Comparison of ENCODE assay signal across 9 cellular contexts in the genomic region with DNA sequence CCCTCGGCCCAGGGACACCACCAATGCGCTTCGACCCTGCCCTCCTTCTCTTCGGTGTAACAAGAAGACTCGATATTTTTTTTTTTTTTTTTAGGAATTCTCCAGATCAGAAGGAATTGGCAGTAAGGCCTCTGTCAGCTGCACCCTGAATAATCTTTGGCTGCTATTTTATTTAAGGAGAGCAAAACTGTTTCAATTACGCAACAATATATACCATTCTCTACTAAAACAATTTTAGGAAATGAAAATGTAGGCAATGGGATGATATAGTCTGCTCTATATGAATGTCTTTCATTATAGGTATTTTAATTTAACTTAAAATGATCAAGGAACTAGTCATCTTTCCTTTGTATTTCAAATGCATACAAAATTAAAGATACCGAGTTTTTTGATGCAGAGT. TPM values are rescaled to one million over a fixed set of nuclear protein-coding genes. Genes with fewer than 3 reads are reported as not detected.
DNase-seq lines count a peak whose midpoint lies in the region; ATAC-seq and TF ChIP-seq lines count a peak whose summit lies in the region.
"Had no signal": no experiment of that assay in that cellular context is flagged by ENCODE, and none has a peak within 500 bp of the region (broad histone marks: within the 10 kb centered on the region; RNA-seq: fewer than 3 reads in every experiment).

No MANE protein-coding gene starts in this region.

- CTCF ChIA-PET in CD4-positive, alpha-beta memory T cell (lab: Charles Lee; ENCODE audit: partially characterized antibody) = interaction anchor here (3.9 kb wide), 1 partner anchor 20 kb away, joined by 12 read pairs; no protein-coding TSS in a partner anchor
- CTCF ChIA-PET in OCI-LY7 (lab: Charles Lee; ENCODE audit: unreplicated experiment) = interaction anchor here (0.6 to 1.9 kb wide), 5 partner anchors 11 to 53 kb away, joined by 3 to 8 read pairs (median 4); partner anchors contain the start of genes DEFB132 and SOX12

- no peak overlapping the region for H4K8ac ChIP-seq in trophoblast cell (ENCODE audit: low read depth, low read length)

- DNase-seq in CD4-positive, alpha-beta memory T cell = no peak
- DNase-seq in OCI-LY7 (ENCODE audit: low spot score) = no peak
- DNase-seq in epithelial cell of prostate (ENCODE audit: low read depth, low spot score) = no peak
- DNase-seq in trophoblast cell = no peak
- no peak for DNase-seq in DMS79 treated with DMSO at 0.1 percent for 48 hours (lab: John Stamatoyannopoulos, UW)
- no peak for DNase-seq in activated CD4-positive, alpha-beta T cell treated with anti-CD3 and anti-CD28 coated beads, Interleukin-2, amount 50 U/mL, for 1 hour

- WGBS in trophoblast cell (ENCODE audit: extremely low coverage, insufficient coverage, insufficient read length) = no CpG with 5 or more reads among the region's 7 CpGs

- H3K9ac ChIP-seq in trophoblast cell (ENCODE audit: low read length) = no peak overlapping the region

- no peaks in the 10 kb centered on the region for H3K79me2 ChIP-seq in OCI-LY7 (ENCODE audit: insufficient read depth, low read depth, low read length)
- H3K79me2 ChIP-seq in trophoblast cell (ENCODE audit: control insufficient read depth, insufficient read depth, low read length, poor library complexity) = no peaks in the 10 kb centered on the region

- H3K23ac ChIP-seq in trophoblast cell (ENCODE audit: low read length) = no peak overlapping the region

- peaks cover 0 to 1% of the 10 kb centered on the region in 2 donors for H3K27me3 Mint-ChIP-seq in CD4-positive, alpha-beta memory T cell

- H2BK120ac ChIP-seq in trophoblast cell (ENCODE audit: insufficient read depth, low read length, poor library complexity) = no peak overlapping the region

- H3K4me3 Mint-ChIP-seq in CD4-positive, alpha-beta memory T cell = peak overlapping the region in 7 of 8 donors; percentile 56 to 78 (median 68)

- no peak overlapping the region for H3K27ac ChIP-seq in CD4-positive, alpha-beta memory T cell (ENCODE audit: low read depth, low read length)
- H3K27ac ChIP-seq in OCI-LY7 (ENCODE audit: low read depth, low read length, poor library complexity, severe bottlenecking) = no peak overlapping the region
- H3K27ac ChIP-seq in epithelial cell of prostate = peak overlapping the region; percentile 67
- no peak overlapping the region for H3K27ac ChIP-seq in trophoblast cell (ENCODE audit: low read depth, low read length)

- no peak overlapping the region for H3K14ac ChIP-seq in trophoblast cell (ENCODE audit: low read length)

- ATAC-seq in HG02981 (IDR thresholded peaks at IDR 0.05; ENCODE audit: unreplicated experiment) (no peak), HG02798 (IDR thresholded peaks at IDR 0.05; ENCODE audit: poor library complexity, unreplicated experiment) (no peak)

- no peak overlapping the region for H2AK5ac ChIP-seq in trophoblast cell (ENCODE audit: low read length)

- H3K36me3 Mint-ChIP-seq in CD4-positive, alpha-beta memory T cell = no peaks in the 10 kb centered on the region

- H2BK5ac ChIP-seq in trophoblast cell (ENCODE audit: low read depth, low read length, poor library complexity) = no peak overlapping the region

- no peak overlapping the region for H3K4ac ChIP-seq in trophoblast cell (ENCODE audit: low read depth, low read length)

- H3K4me1 ChIP-seq in CD4-positive, alpha-beta memory T cell (ENCODE audit: insufficient read depth, low read length) = peaks cover 12% of the 10 kb centered on the region
- peaks cover 17% of the 10 kb centered on the region for H3K4me1 ChIP-seq in OCI-LY7 (ENCODE audit: insufficient read depth, low read length, poor library complexity, severe bottlenecking)
- H3K4me1 ChIP-seq in trophoblast cell (ENCODE audit: control insufficient read depth in 1 of 2, insufficient read depth in 2 of 2, low read length in 2 of 2) = peaks cover 0 to 6% of the 10 kb centered on the region in 2 experiments

- H3K9me3 Mint-ChIP-seq in CD4-positive, alpha-beta memory T cell = peaks cover 0 to 3% (median 0%) of the 10 kb centered on the region in 8 donors

- H4K91ac ChIP-seq in trophoblast cell (ENCODE audit: low read depth, low read length) = no peak overlapping the region

- intact Hi-C loops in CD4-positive, alpha-beta memory T cell (cut with micrococcal nuclease) = no loop called here
- intact Hi-C loops in OCI-LY7 (cut with micrococcal nuclease; ENCODE audit: unreplicated experiment) = loop anchor here (1.0 kb wide), 1 partner anchor 14 kb away; no protein-coding TSS in a partner anchor

- no peaks in the 10 kb centered on the region for H3K9me3 ChIP-seq in CD4-positive, alpha-beta memory T cell (ENCODE audit: control insufficient read depth in 1 of 2, low read length in 2 of 2)
- no peaks in the 10 kb centered on the region for H3K9me3 ChIP-seq in OCI-LY7 (ENCODE audit: low read length)
- H3K9me3 ChIP-seq in trophoblast cell (ENCODE audit: insufficient read depth, low read depth, low read length) = no peaks in the 10 kb centered on the region

- no peaks in the 10 kb centered on the region for H3K9me2 ChIP-seq in OCI-LY7 (ENCODE audit: insufficient read depth, low read length)

- H4K12ac ChIP-seq in trophoblast cell (ENCODE audit: low read depth, low read length) = no peak overlapping the region

- POLR2A ChIA-PET in CD4-positive, alpha-beta memory T cell (lab: Charles Lee; ENCODE audit: partially characterized antibody) = interaction anchor here (1.4 to 2.6 kb wide), 2 partner anchors 13 to 14 kb away, joined by 8 to 11 read pairs; partner anchors contain the start of genes SOX12 and ZCCHC3
- POLR2A ChIA-PET in OCI-LY7 (lab: Charles Lee) = interaction anchor here (0.6 to 1.7 kb wide), 6 partner anchors 10 to 339 kb away, joined by 3 to 12 read pairs (median 4); partner anchors contain the start of gene SOX12

- H3K27ac Mint-ChIP-seq in CD4-positive, alpha-beta memory T cell = peak overlapping the region in 3 of 7 donors; percentile 44 to 80 (median 49)

- H3K18ac ChIP-seq in trophoblast cell (ENCODE audit: low read length) = no peak overlapping the region

- H3K27me3 ChIP-seq in CD4-positive, alpha-beta memory T cell (ENCODE audit: insufficient read depth, low read length) = no peaks in the 10 kb centered on the region
- no peaks in the 10 kb centered on the region for H3K27me3 ChIP-seq in trophoblast cell (ENCODE audit: insufficient read depth, low read length)

- H3K36me3 ChIP-seq in CD4-positive, alpha-beta memory T cell (ENCODE audit: insufficient read depth, low read length) = no peaks in the 10 kb centered on the region
- H3K36me3 ChIP-seq in OCI-LY7 (ENCODE audit: insufficient read depth, low read length) (no peaks in the 10 kb centered on the region), trophoblast cell (ENCODE audit: control insufficient read depth in 1 of 2, insufficient read depth in 2 of 2, low read length in 2 of 2) (no peaks in the 10 kb centered on the region)

- H3K79me1 ChIP-seq in trophoblast cell (ENCODE audit: low read length) = peaks cover 8% of the 10 kb centered on the region

- TF ChIP-seq CTCF in OCI-LY7 (conservative IDR thresholded peaks at IDR 0.05; ENCODE audit: low read length) = no peak

- H4K20me1 ChIP-seq in OCI-LY7 (ENCODE audit: insufficient read depth, low read length) = no peaks in the 10 kb centered on the region

- BruUV-seq in OCI-LY7 (replicated peaks; lab: Mats Ljungman, UMichigan) = no TSS peak

- H2BK12ac ChIP-seq in trophoblast cell (ENCODE audit: low read length) = no peak overlapping the region

- H3K4me1 Mint-ChIP-seq in CD4-positive, alpha-beta memory T cell = peaks cover 10 to 12% (median 10%) of the 10 kb centered on the region in 4 donors

- H3K4me2 ChIP-seq in OCI-LY7 (ENCODE audit: low read length) = peak overlapping the region; percentile 81
- no peak overlapping the region for H3K4me2 ChIP-seq in trophoblast cell (ENCODE audit: low read length)

- H2AFZ ChIP-seq in OCI-LY7 (ENCODE audit: low read length) (peak overlapping the region; percentile 98), trophoblast cell (ENCODE audit: insufficient read depth, low read length, poor library complexity) (peak overlapping the region; percentile 88)

- no peak overlapping the region for H3K4me3 ChIP-seq in CD4-positive, alpha-beta memory T cell (ENCODE audit: low read length in 2 of 2)
- H3K4me3 ChIP-seq in OCI-LY7 (ENCODE audit: low read depth, low read length, poor library complexity, severe bottlenecking) = peak overlapping the region; percentile 66
- no peak overlapping the region for H3K4me3 ChIP-seq in trophoblast cell (ENCODE audit: low read depth, low read length)

RNA-seq across cellular contexts. Expression of gene ZCCHC3, which starts 13.3 kb away (rescaled TPM):
- 10 to 100 TPM; 27.9 to 29.8 TPM for total RNA-seq in CD4-positive, alpha-beta memory T cell
- 10 to 100 TPM in 1 of 2 donors, 1 to 10 TPM in 1; 5.8 to 12.2 TPM for polyA plus RNA-seq in CD4-positive, alpha-beta memory T cell
- 39.8 and 45.3 TPM in 2 replicates for total RNA-seq in OCI-LY7 (2014; rRNA removed; shearing (Covaris generic))
- total RNA-seq in OCI-LY7 (2022) = 34.8 and 35.6 TPM in 2 replicates
- polyA plus RNA-seq in trophoblast cell (2013) = 16.5 and 17.9 TPM in 2 replicates

RNA-seq across cellular contexts. Expression of gene SOX12, which starts 14.7 kb away (rescaled TPM):
- 1 to 10 TPM; 4.7 to 5.0 TPM for total RNA-seq in CD4-positive, alpha-beta memory T cell
- under 1 TPM; 0.08 to 0.69 TPM for polyA plus RNA-seq in CD4-positive, alpha-beta memory T cell
- total RNA-seq in OCI-LY7 (2014; rRNA removed; shearing (Covaris generic)) = 12.9 and 16.4 TPM in 2 replicates
- 43.8 and 46.6 TPM in 2 replicates for total RNA-seq in OCI-LY7 (2022)
- polyA plus RNA-seq in trophoblast cell (2013) = 15.3 and 15.5 TPM in 2 replicates

RNA-seq across cellular contexts. Expression of gene C20orf96, which starts 20.1 kb away (rescaled TPM):
- 1 to 10 TPM; 1.8 to 2.5 TPM for total RNA-seq in CD4-positive, alpha-beta memory T cell
- polyA plus RNA-seq in CD4-positive, alpha-beta memory T cell = under 1 TPM; 0.25 to 0.39 TPM
- total RNA-seq in OCI-LY7 (2014; rRNA removed; shearing (Covaris generic)) = 2.6 and 6.3 TPM in 2 replicates
- 12.6 and 13.1 TPM in 2 replicates for total RNA-seq in OCI-LY7 (2022)
- polyA plus RNA-seq in trophoblast cell (2013) = 6.2 and 7.1 TPM in 2 replicates

RNA-seq across cellular contexts. Expression of gene NRSN2, which starts 36.3 kb away (rescaled TPM):
- 1 to 10 TPM in 1 of 2 experiments, under 1 TPM in 1; 0.52 to 1.1 TPM for total RNA-seq in CD4-positive, alpha-beta memory T cell
- polyA plus RNA-seq in CD4-positive, alpha-beta memory T cell = 1 to 10 TPM in 1 of 2 donors, not detected in 1; 1.3 TPM
- 0.32 and 0.49 TPM in 2 replicates for total RNA-seq in OCI-LY7 (2014; rRNA removed; shearing (Covaris generic))
- 0.66 and 0.86 TPM in 2 replicates for total RNA-seq in OCI-LY7 (2022)
- 26.5 and 26.8 TPM in 2 replicates for polyA plus RNA-seq in trophoblast cell (2013)

RNA-seq across cellular contexts. Expression of gene DEFB132, which starts 53.1 kb away (rescaled TPM):
- total RNA-seq in CD4-positive, alpha-beta memory T cell = not detected
- polyA plus RNA-seq in CD4-positive, alpha-beta memory T cell = not detected
- not detected in 2 replicates for total RNA-seq in OCI-LY7 (2014; rRNA removed; shearing (Covaris generic))
- total RNA-seq in OCI-LY7 (2022) = not detected in 2 replicates
- not detected in 2 replicates for polyA plus RNA-seq in trophoblast cell (2013)
- total RNA-seq: mucosa of gallbladder had no signal
